Comparison of ENCODE assay signal across 26 cellular contexts in genomic region chr1:12007204-12007603, GRCh38. TPM values are rescaled to one million over a fixed set of nuclear protein-coding genes. Genes with fewer than 3 reads are reported as not detected.
"Had no signal": no experiment of that assay in that cellular context is flagged by ENCODE, and none has a peak within 500 bp of the region (broad histone marks: within the 10 kb centered on the region; RNA-seq: fewer than 3 reads in every experiment).

No MANE protein-coding gene starts in this region.

- H3K9me3 Mint-ChIP-seq: activated naive CD4-positive, alpha-beta T cell treated with anti-CD3 and anti-CD28 coated beads, Interleukin-2, amount 50 U/mL, for 24 hours; activated T-cell treated with anti-CD3 and anti-CD28 coated beads, Interleukin-2, amount 50 U/mL, for 72 hours had no signal

- H3K9me3 ChIP-seq: breast epithelium, SJCRH30, SK-N-SH had no signal

- H3K9me2 ChIP-seq: SK-N-SH had no signal

- H3K27ac Mint-ChIP-seq: activated naive CD4-positive, alpha-beta T cell treated with anti-CD3 and anti-CD28 coated beads, Interleukin-2, amount 50 U/mL, for 24 hours had no signal

- H3K4me2 ChIP-seq: SK-N-SH had no signal

- DNase-seq: activated CD4-positive, alpha-beta T cell treated with anti-CD3 and anti-CD28 coated beads for 48 hours; activated CD4-positive, alpha-beta T cell treated with anti-CD3 and anti-CD28 coated beads, Interleukin-2, amount 50 U/mL, for 48 hours; activated CD8-positive, alpha-beta memory T cell treated with anti-CD3 and anti-CD28 coated beads, Interleukin-2, amount 50 U/mL, for 4 hours; activated naive CD4-positive, alpha-beta T cell; activated T-cell treated with anti-CD3 and anti-CD28 coated beads, Interleukin-2, amount 50 U/mL, for 72 hours; aorta; central memory CD4-positive, alpha-beta T cell; KBM-7; NCI-H1048; NCI-H146; NCI-H1930; NCI-H2171 treated with DMSO at 0.1 percent for 48 hours; NCI-H226; NCI-H526 treated with DMSO at 0.1 percent for 48 hours; NK-92 treated with Interleukin-12 subunit alpha and Interleukin-12 subunit beta, amount 100 ng/mL, for 24 hours; OCI-M1; RPMI8226; SJCRH30; SK-N-SH; T-helper 1 cell had no signal

- H3K27me3 Mint-ChIP-seq: activated naive CD4-positive, alpha-beta T cell treated with anti-CD3 and anti-CD28 coated beads, Interleukin-2, amount 50 U/mL, for 24 hours had no signal

- ATAC-seq: activated T-cell treated with anti-CD3 and anti-CD28 coated beads, Interleukin-2, amount 50 U/mL, for 72 hours; Panc1; Right ventricle myocardium inferior had no signal

- H3K4me1 ChIP-seq: breast epithelium, SJCRH30 had no signal

- H3K9ac ChIP-seq: SK-N-SH had no signal

- H3K4me1 Mint-ChIP-seq: activated naive CD4-positive, alpha-beta T cell treated with anti-CD3 and anti-CD28 coated beads, Interleukin-2, amount 50 U/mL, for 24 hours had no signal

- H3K27ac ChIP-seq: breast epithelium, SJCRH30, VCaP had no signal

- H3K4me3 Mint-ChIP-seq: activated naive CD4-positive, alpha-beta T cell treated with anti-CD3 and anti-CD28 coated beads, Interleukin-2, amount 50 U/mL, for 24 hours; activated T-cell treated with anti-CD3 and anti-CD28 coated beads, Interleukin-2, amount 50 U/mL, for 72 hours had no signal

- H3K27me3 ChIP-seq: breast epithelium, SJCRH30 had no signal

- H3K4me3 ChIP-seq: breast epithelium, SJCRH30 had no signal

RNA-seq across cellular contexts. Expression of gene TNFRSF8, which starts 55.9 kb away (rescaled TPM):
- total RNA-seq: LHCN-M2 had no signal
